Comparison of ENCODE assay signal across 15 cellular contexts in the genomic region with DNA sequence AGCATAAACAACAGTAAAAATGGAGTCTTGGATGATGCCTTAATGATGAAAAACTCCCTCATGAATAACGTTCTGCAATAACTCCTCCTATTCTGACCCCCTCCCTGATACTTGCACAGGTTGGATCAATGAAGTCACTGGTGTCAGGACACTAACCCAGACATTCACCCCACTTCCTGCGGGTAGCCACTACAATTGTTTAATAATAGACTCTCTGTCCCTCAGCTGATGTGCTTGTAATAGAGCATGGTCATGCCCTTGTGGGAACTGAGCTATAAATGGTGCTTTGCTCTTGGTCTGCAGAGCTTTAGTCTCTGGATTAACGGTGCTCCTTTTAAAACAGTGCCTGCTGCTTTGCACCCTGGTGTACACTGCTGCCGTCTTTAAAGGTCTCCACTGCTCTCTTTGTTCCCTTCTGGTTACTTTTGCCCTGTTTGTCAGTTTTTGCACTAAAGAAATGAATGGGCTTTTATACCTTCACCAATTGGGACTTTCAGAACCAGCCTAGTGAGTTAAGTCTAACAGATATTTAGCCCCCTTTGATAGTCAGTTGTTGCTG.
A peak's percentile ranks its signal among the peaks of the same experiment; 100 is the strongest.
DNase-seq lines count a peak whose midpoint lies in the region; ATAC-seq, FAIRE-seq and TF ChIP-seq lines count a peak whose summit lies in the region.
"Had no signal": no experiment of that assay in that cellular context is flagged by ENCODE, and none has a peak within 500 bp of the region (broad histone marks: within the 10 kb centered on the region; RNA-seq: fewer than 3 reads in every experiment).

No MANE protein-coding gene starts in this region.

- H3K4me3 ChIP-seq in astrocyte (ENCODE audit: insufficient read depth, low read depth, low read length), result no peak overlapping the region
- no peak overlapping the region for H3K4me3 ChIP-seq in left lung
- no peak overlapping the region for H3K4me3 ChIP-seq in spleen
- H3K4me3 ChIP-seq: transverse colon had no signal

- no peaks in the 10 kb centered on the region for H3K9me3 Mint-ChIP-seq in activated T-cell treated with anti-CD3 and anti-CD28 coated beads, Interleukin-2, amount 50 U/mL, for 24 hours
- H3K9me3 Mint-ChIP-seq in astrocyte (ENCODE audit: unreplicated experiment), result peaks cover 2% of the 10 kb centered on the region
- no peaks in the 10 kb centered on the region for H3K9me3 Mint-ChIP-seq in stimulated activated naive CD8-positive, alpha-beta T cell treated with anti-CD3 and anti-CD28 coated beads, Interleukin-15, Interleukin-2, amounts not matched to agents 100 ng/mL and 50 ng/mL, for 24 hours

- H3K36me3 ChIP-seq in astrocyte (ENCODE audit: insufficient read depth, low read length) (no peaks in the 10 kb centered on the region), left lung (no peaks in the 10 kb centered on the region), spleen (no peaks in the 10 kb centered on the region)
- H3K36me3 ChIP-seq: transverse colon had no signal

- no peak overlapping the region for H3K4me3 Mint-ChIP-seq in activated T-cell treated with anti-CD3 and anti-CD28 coated beads, Interleukin-2, amount 50 U/mL, for 24 hours
- H3K4me3 Mint-ChIP-seq in astrocyte (ENCODE audit: unreplicated experiment), result no peak overlapping the region
- no peak overlapping the region for H3K4me3 Mint-ChIP-seq in stimulated activated naive CD8-positive, alpha-beta T cell treated with anti-CD3 and anti-CD28 coated beads, Interleukin-15, Interleukin-2, amounts not matched to agents 100 ng/mL and 50 ng/mL, for 24 hours

- no peak overlapping the region for H2AFZ ChIP-seq in astrocyte (ENCODE audit: low read depth, low read length)

- no peaks in the 10 kb centered on the region for H3K79me2 ChIP-seq in astrocyte (ENCODE audit: insufficient read depth, low read length)

- no peaks in the 10 kb centered on the region for H3K9me3 ChIP-seq in astrocyte (ENCODE audit: insufficient read depth, low read depth, low read length)
- H3K9me3 ChIP-seq in left lung, result no peaks in the 10 kb centered on the region
- H3K9me3 ChIP-seq in spleen, result no peaks in the 10 kb centered on the region
- H3K9me3 ChIP-seq: transverse colon had no signal

- no peaks in the 10 kb centered on the region for H3K27me3 ChIP-seq in astrocyte (ENCODE audit: insufficient read depth, low read length)
- no peaks in the 10 kb centered on the region for H3K27me3 ChIP-seq in left lung
- no peaks in the 10 kb centered on the region for H3K27me3 ChIP-seq in spleen (replicated peaks in 1 of 7)
- H3K27me3 ChIP-seq: transverse colon had no signal

- ATAC-seq in left lung (peak; percentile 24), HG03520 (IDR thresholded peaks at IDR 0.05; ENCODE audit: unreplicated experiment) (no peak), GM21526 (IDR thresholded peaks at IDR 0.05; ENCODE audit: low FRiP score, unreplicated experiment) (no peak)

- WGBS in spleen, 5 donors, result 45 to 67% (median 55%) methylated on average over 4 of the region's 4 CpGs

- H3K9ac ChIP-seq in astrocyte (ENCODE audit: low read length), result no peak overlapping the region

- H3K4me1 Mint-ChIP-seq in activated T-cell treated with anti-CD3 and anti-CD28 coated beads, Interleukin-2, amount 50 U/mL, for 24 hours (ENCODE audit: low read depth), result peaks cover 61% of the 10 kb centered on the region
- H3K4me1 Mint-ChIP-seq in astrocyte (ENCODE audit: low read depth, unreplicated experiment), result peaks cover 20% of the 10 kb centered on the region
- H3K4me1 Mint-ChIP-seq in stimulated activated naive CD8-positive, alpha-beta T cell treated with anti-CD3 and anti-CD28 coated beads, Interleukin-15, Interleukin-2, amounts not matched to agents 100 ng/mL and 50 ng/mL, for 24 hours (ENCODE audit: low read depth), result peaks cover 77% of the 10 kb centered on the region

- H3K27me3 Mint-ChIP-seq in activated T-cell treated with anti-CD3 and anti-CD28 coated beads, Interleukin-2, amount 50 U/mL, for 24 hours, result no peaks in the 10 kb centered on the region
- no peaks in the 10 kb centered on the region for H3K27me3 Mint-ChIP-seq in astrocyte (ENCODE audit: low read depth, unreplicated experiment)
- H3K27me3 Mint-ChIP-seq in stimulated activated naive CD8-positive, alpha-beta T cell treated with anti-CD3 and anti-CD28 coated beads, Interleukin-15, Interleukin-2, amounts not matched to agents 100 ng/mL and 50 ng/mL, for 24 hours, result no peaks in the 10 kb centered on the region

- intact Hi-C loops in left lung (cut with DNase I) (no loop called here), spleen (cut with DNase I; ENCODE audit: low total_unique reads) (no loop called here)

- peaks cover 68% of the 10 kb centered on the region for H3K36me3 Mint-ChIP-seq in activated T-cell treated with anti-CD3 and anti-CD28 coated beads, Interleukin-2, amount 50 U/mL, for 24 hours (ENCODE audit: low read depth)
- H3K36me3 Mint-ChIP-seq in astrocyte (ENCODE audit: low read depth, unreplicated experiment), result no peaks in the 10 kb centered on the region
- H3K36me3 Mint-ChIP-seq in stimulated activated naive CD8-positive, alpha-beta T cell treated with anti-CD3 and anti-CD28 coated beads, Interleukin-15, Interleukin-2, amounts not matched to agents 100 ng/mL and 50 ng/mL, for 24 hours (ENCODE audit: low read depth), result peaks cover 60% of the 10 kb centered on the region

- H4K20me1 ChIP-seq in astrocyte (ENCODE audit: insufficient read depth, low read length), result no peaks in the 10 kb centered on the region

- peak overlapping the region; percentile 38 for H3K4me2 ChIP-seq in astrocyte (ENCODE audit: low read length)

- TF ChIP-seq CTCF in astrocyte (IDR thresholded peaks at IDR 0.05; ENCODE audit: insufficient read depth, low read depth, low read length) (no peak), left lung (IDR thresholded peaks at IDR 0.05) (no peak), spleen (IDR thresholded peaks at IDR 0.05 in 8 of 11, conservative IDR thresholded peaks at IDR 0.05 in 3 of 11) (no peak)

- H3K27ac Mint-ChIP-seq in activated T-cell treated with anti-CD3 and anti-CD28 coated beads, Interleukin-2, amount 50 U/mL, for 24 hours, result peak overlapping the region; percentile 83
- H3K27ac Mint-ChIP-seq in astrocyte (ENCODE audit: unreplicated experiment), result peak overlapping the region; percentile 83
- H3K27ac Mint-ChIP-seq in stimulated activated naive CD8-positive, alpha-beta T cell treated with anti-CD3 and anti-CD28 coated beads, Interleukin-15, Interleukin-2, amounts not matched to agents 100 ng/mL and 50 ng/mL, for 24 hours, result peak overlapping the region; percentile 76

- no peak for TF ChIP-seq POLR2A in spleen (IDR thresholded peaks at IDR 0.05)

- no peak for FAIRE-seq in astrocyte (lab: Jason Lieb, UNC)
- FAIRE-seq: D721Med, TTC549 had no signal

- no peak for DNase-seq in activated T-cell treated with anti-CD3 and anti-CD28 coated beads, Interleukin-2, amount 50 U/mL, for 24 hours
- DNase-seq in activated T-cell treated with anti-CD3 and anti-CD28 coated beads for 4 hours, result no peak
- peak; percentile 53 for DNase-seq in astrocyte (ENCODE audit: low read depth)
- no peak for DNase-seq in left lung
- no peak for DNase-seq in spleen
- DNase-seq: dermis blood vessel endothelial cell, NCI-H1417 treated with DMSO at 0.1 percent for 48 hours, NCI-H526 treated with DMSO at 0.1 percent for 48 hours, SHP77 treated with DMSO at 0.1 percent for 48 hours, transverse colon had no signal

- H3K4me1 ChIP-seq in astrocyte (ENCODE audit: insufficient read depth, low read length) (peaks cover 6% of the 10 kb centered on the region), left lung (no peaks in the 10 kb centered on the region), spleen (peaks cover 0 to 35% (median 7%) of the 10 kb centered on the region in 6 donors)

- no peak overlapping the region for H3K27ac ChIP-seq in astrocyte (ENCODE audit: low read depth, low read length)
- H3K27ac ChIP-seq in left lung, result no peak overlapping the region
- no peak overlapping the region for H3K27ac ChIP-seq in spleen
- H3K27ac ChIP-seq: transverse colon had no signal
